In the genomic region with DNA sequence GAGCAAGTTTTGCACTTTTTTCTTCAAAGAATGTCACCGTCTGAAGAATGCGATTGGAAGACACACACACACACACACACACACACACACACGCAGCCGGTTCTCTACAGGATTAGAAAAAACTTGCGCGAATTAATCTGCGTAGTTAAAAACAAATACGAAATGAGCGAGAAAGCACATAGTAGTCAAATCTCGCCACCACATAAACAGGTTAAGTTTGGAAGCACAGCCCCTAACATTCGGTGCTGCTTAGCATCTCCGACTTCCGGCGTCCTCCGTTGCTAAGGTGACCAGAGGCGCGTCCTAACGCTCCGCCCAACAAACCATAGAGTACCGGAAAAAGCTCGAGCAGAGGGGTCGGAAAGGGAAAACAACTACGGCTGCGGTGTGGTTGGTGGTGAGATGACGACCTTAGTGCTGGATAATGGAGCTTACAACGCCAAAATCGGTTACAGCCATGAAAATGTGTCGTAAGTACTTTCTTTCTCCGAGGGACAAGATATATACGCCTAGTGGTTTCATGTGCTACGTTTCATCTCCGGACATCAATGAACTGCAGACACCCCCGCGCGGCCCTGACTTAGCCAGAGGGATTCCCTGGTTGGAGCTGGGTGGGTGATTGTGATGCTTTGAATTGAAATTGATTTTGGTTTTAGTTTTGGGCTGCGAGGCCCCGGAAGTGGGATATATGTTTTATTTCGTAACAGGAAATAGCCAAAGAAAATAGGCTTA, we compare ENCODE assay signal across 1 cellular context.
TF ChIP-seq lines count a peak whose summit lies in the region.

A gene (plus strand): TSS at position 366 of the 732 bp plus-strand sequence. CDS start 37 bp downstream, at position 403.

TF ChIP-seq in K562, 482 proteins besides CTCF, POLR2A, EP300 and RAD21 (continued from another document and continues in another):
- TF ChIP-seq, protein P1, sequence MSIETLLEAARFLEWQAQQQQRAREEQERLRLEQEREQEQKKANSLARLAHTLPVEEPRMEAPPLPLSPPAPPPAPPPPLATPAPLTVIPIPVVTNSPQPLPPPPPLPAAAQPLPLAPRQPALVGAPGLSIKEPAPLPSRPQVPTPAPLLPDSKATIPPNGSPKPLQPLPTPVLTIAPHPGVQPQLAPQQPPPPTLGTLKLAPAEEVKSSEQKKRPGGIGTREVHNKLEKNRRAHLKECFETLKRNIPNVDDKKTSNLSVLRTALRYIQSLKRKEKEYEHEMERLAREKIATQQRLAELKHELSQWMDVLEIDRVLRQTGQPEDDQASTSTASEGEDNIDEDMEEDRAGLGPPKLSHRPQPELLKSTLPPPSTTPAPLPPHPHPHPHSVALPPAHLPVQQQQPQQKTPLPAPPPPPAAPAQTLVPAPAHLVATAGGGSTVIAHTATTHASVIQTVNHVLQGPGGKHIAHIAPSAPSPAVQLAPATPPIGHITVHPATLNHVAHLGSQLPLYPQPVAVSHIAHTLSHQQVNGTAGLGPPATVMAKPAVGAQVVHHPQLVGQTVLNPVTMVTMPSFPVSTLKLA (conservative IDR thresholded peaks at IDR 0.05), result peak; percentile 89 to 94
- TF ChIP-seq LARP7 (IDR thresholded peaks at IDR 0.05) (no peak), CREM (IDR thresholded peaks at IDR 0.05; ENCODE audit: low read depth) (peak; percentile 84), ATF1 (CRISPR knock-in tag; IDR thresholded peaks at IDR 0.05) (no peak), ATF1 (tag; IDR thresholded peaks at IDR 0.05) (peak; percentile 86), CTBP1 (IDR thresholded peaks at IDR 0.05; ENCODE audit: borderline replicate concordance) (peak; percentile 31; the same call in 1 of the 2 replicates), CCAR2 (IDR thresholded peaks at IDR 0.05; ENCODE audit: low read depth, low read length) (no peak), TRIM24 (IDR thresholded peaks at IDR 0.05) (no peak), GABPB2 (CRISPR knock-in tag; conservative IDR thresholded peaks at IDR 0.05) (no peak), MAZ (CRISPR knock-in tag; conservative IDR thresholded peaks at IDR 0.05 in 1 of 2, IDR thresholded peaks at IDR 0.05 in 1 of 2) (0 out of 4 replicates have a peak, but pooled peaks of 1 of the 2 experiments have one; percentile 27), SNIP1 (IDR thresholded peaks at IDR 0.05; ENCODE audit: low read depth) (peak; percentile 81), MECOM (CRISPR knock-in tag; IDR thresholded peaks at IDR 0.05) (no peak), CBFA2T2 (conservative IDR thresholded peaks at IDR 0.05) (no peak), MBD2 (IDR thresholded peaks at IDR 0.05; ENCODE audit: borderline replicate concordance, low read depth) (peak; percentile 59), ELF1 (tag; IDR thresholded peaks at IDR 0.05) (peak; percentile 98), BRF1 (IDR thresholded peaks at IDR 0.05; ENCODE audit: borderline replicate concordance, extremely low read depth, insufficient read length) (no peak), ZBTB1 (CRISPR knock-in tag; IDR thresholded peaks at IDR 0.05; ENCODE audit: borderline replicate concordance, low read depth) (no peak), JUND (IDR thresholded peaks at IDR 0.05; ENCODE audit: borderline replicate concordance, low read depth, low read length) (peak; percentile 35; the same call in 1 of the 2 replicates), JUND (tag; IDR thresholded peaks at IDR 0.05; ENCODE audit: borderline replicate concordance, low read depth, low read length) (no peak; the same call in 2 of the 3 replicates), CBFB (CRISPR knock-in tag; IDR thresholded peaks at IDR 0.05) (0 out of 2 replicates have a peak, but pooled peaks have one; percentile 72), POLR2B (IDR thresholded peaks at IDR 0.05; ENCODE audit: low read depth, partially characterized antibody) (peak; percentile 79), XRCC3 (IDR thresholded peaks at IDR 0.05) (no peak), MTA3 (IDR thresholded peaks at IDR 0.05; ENCODE audit: borderline replicate concordance) (0 out of 2 replicates have a peak, but pooled peaks have one; percentile 35), BRCA1 (IDR thresholded peaks at IDR 0.05) (no peak), BRCA1 (CRISPR knock-in tag; IDR thresholded peaks at IDR 0.05) (no peak), TCFL5 (CRISPR knock-in tag; conservative IDR thresholded peaks at IDR 0.05) (no peak), MTA1 (IDR thresholded peaks at IDR 0.05; ENCODE audit: borderline replicate concordance) (no peak), SIN3A (IDR thresholded peaks at IDR 0.05; ENCODE audit: borderline replicate concordance in 2 of 2, control insufficient read depth in 1 of 2, low read depth in 2 of 2, low read length in 2 of 2) (peak; percentile 100), SAFB (IDR thresholded peaks at IDR 0.05; ENCODE audit: borderline replicate concordance, low read depth, low read length) (no peak), TEAD1 (CRISPR knock-in tag; IDR thresholded peaks at IDR 0.05) (0 out of 4 replicates have a peak, but pooled peaks have one; percentile 22 to 51), HCFC1 (IDR thresholded peaks at IDR 0.05; ENCODE audit: low read depth, low read length) (peak; percentile 79), SETDB1 (IDR thresholded peaks at IDR 0.05; ENCODE audit: low read length) (no peak), FOXJ3 (CRISPR knock-in tag; IDR thresholded peaks at IDR 0.05) (no peak), ZNF436 (CRISPR knock-in tag; IDR thresholded peaks at IDR 0.05) (no peak), CAMTA2 (CRISPR knock-in tag; conservative IDR thresholded peaks at IDR 0.05) (no peak), ZNF41 (CRISPR knock-in tag; conservative IDR thresholded peaks at IDR 0.05) (no peak)
- TF ChIP-seq, protein P2, sequence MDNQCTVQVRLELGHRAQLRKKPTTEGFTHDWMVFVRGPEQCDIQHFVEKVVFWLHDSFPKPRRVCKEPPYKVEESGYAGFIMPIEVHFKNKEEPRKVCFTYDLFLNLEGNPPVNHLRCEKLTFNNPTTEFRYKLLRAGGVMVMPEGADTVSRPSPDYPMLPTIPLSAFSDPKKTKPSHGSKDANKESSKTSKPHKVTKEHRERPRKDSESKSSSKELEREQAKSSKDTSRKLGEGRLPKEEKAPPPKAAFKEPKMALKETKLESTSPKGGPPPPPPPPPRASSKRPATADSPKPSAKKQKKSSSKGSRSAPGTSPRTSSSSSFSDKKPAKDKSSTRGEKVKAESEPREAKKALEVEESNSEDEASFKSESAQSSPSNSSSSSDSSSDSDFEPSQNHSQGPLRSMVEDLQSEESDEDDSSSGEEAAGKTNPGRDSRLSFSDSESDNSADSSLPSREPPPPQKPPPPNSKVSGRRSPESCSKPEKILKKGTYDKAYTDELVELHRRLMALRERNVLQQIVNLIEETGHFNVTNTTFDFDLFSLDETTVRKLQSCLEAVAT (IDR thresholded peaks at IDR 0.05), result peak in 1 of 2 experiments; percentile 47; a peak in 1 of 4 replicates
- TF ChIP-seq, protein P3, sequence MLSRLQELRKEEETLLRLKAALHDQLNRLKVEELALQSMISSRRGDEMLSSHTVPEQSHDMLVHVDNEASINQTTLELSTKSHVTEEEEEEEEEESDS (CRISPR knock-in tag; IDR thresholded peaks at IDR 0.05), result no peak
- TF ChIP-seq, protein P4, sequence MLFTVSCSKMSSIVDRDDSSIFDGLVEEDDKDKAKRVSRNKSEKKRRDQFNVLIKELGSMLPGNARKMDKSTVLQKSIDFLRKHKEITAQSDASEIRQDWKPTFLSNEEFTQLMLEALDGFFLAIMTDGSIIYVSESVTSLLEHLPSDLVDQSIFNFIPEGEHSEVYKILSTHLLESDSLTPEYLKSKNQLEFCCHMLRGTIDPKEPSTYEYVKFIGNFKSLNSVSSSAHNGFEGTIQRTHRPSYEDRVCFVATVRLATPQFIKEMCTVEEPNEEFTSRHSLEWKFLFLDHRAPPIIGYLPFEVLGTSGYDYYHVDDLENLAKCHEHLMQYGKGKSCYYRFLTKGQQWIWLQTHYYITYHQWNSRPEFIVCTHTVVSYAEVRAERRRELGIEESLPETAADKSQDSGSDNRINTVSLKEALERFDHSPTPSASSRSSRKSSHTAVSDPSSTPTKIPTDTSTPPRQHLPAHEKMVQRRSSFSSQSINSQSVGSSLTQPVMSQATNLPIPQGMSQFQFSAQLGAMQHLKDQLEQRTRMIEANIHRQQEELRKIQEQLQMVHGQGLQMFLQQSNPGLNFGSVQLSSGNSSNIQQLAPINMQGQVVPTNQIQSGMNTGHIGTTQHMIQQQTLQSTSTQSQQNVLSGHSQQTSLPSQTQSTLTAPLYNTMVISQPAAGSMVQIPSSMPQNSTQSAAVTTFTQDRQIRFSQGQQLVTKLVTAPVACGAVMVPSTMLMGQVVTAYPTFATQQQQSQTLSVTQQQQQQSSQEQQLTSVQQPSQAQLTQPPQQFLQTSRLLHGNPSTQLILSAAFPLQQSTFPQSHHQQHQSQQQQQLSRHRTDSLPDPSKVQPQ (CRISPR knock-in tag; IDR thresholded peaks at IDR 0.05; ENCODE audit: borderline replicate concordance), result no peak
- TF ChIP-seq, protein P5, sequence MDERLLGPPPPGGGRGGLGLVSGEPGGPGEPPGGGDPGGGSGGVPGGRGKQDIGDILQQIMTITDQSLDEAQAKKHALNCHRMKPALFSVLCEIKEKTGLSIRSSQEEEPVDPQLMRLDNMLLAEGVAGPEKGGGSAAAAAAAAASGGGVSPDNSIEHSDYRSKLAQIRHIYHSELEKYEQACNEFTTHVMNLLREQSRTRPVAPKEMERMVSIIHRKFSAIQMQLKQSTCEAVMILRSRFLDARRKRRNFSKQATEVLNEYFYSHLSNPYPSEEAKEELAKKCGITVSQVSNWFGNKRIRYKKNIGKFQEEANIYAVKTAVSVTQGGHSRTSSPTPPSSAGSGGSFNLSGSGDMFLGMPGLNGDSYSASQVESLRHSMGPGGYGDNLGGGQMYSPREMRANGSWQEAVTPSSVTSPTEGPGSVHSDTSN (CRISPR knock-in tag; IDR thresholded peaks at IDR 0.05; ENCODE audit: low read depth), result no peak
- TF ChIP-seq, protein P5 (tag; conservative IDR thresholded peaks at IDR 0.05; ENCODE audit: low read depth), result no peak
- TF ChIP-seq, protein P6, sequence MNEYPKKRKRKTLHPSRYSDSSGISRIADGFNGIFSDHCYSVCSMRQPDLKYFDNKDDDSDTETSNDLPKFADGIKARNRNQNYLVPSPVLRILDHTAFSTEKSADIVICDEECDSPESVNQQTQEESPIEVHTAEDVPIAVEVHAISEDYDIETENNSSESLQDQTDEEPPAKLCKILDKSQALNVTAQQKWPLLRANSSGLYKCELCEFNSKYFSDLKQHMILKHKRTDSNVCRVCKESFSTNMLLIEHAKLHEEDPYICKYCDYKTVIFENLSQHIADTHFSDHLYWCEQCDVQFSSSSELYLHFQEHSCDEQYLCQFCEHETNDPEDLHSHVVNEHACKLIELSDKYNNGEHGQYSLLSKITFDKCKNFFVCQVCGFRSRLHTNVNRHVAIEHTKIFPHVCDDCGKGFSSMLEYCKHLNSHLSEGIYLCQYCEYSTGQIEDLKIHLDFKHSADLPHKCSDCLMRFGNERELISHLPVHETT (CRISPR knock-in tag; conservative IDR thresholded peaks at IDR 0.05 in 1 of 2, IDR thresholded peaks at IDR 0.05 in 1 of 2), result 0 out of 4 replicates have a peak, but pooled peaks of 1 of the 2 experiments have one; percentile 13
- TF ChIP-seq, protein P7, sequence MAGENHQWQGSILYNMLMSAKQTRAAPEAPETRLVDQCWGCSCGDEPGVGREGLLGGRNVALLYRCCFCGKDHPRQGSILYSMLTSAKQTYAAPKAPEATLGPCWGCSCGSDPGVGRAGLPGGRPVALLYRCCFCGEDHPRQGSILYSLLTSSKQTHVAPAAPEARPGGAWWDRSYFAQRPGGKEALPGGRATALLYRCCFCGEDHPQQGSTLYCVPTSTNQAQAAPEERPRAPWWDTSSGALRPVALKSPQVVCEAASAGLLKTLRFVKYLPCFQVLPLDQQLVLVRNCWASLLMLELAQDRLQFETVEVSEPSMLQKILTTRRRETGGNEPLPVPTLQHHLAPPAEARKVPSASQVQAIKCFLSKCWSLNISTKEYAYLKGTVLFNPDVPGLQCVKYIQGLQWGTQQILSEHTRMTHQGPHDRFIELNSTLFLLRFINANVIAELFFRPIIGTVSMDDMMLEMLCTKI (IDR thresholded peaks at IDR 0.05; ENCODE audit: partially characterized antibody), result no peak
- TF ChIP-seq, protein P8, sequence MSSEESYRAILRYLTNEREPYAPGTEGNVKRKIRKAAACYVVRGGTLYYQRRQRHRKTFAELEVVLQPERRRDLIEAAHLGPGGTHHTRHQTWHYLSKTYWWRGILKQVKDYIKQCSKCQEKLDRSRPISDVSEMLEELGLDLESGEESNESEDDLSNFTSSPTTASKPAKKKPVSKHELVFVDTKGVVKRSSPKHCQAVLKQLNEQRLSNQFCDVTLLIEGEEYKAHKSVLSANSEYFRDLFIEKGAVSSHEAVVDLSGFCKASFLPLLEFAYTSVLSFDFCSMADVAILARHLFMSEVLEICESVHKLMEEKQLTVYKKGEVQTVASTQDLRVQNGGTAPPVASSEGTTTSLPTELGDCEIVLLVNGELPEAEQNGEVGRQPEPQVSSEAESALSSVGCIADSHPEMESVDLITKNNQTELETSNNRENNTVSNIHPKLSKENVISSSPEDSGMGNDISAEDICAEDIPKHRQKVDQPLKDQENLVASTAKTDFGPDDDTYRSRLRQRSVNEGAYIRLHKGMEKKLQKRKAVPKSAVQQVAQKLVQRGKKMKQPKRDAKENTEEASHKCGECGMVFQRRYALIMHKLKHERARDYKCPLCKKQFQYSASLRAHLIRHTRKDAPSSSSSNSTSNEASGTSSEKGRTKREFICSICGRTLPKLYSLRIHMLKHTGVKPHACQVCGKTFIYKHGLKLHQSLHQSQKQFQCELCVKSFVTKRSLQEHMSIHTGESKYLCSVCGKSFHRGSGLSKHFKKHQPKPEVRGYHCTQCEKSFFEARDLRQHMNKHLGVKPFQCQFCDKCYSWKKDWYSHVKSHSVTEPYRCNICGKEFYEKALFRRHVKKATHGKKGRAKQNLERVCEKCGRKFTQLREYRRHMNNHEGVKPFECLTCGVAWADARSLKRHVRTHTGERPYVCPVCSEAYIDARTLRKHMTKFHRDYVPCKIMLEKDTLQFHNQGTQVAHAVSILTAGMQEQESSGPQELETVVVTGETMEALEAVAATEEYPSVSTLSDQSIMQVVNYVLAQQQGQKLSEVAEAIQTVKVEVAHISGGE (CRISPR knock-in tag; IDR thresholded peaks at IDR 0.05), result peak in 1 of 3 experiments; percentile 42; a peak in 1 of 6 replicates
- TF ChIP-seq, protein P9, sequence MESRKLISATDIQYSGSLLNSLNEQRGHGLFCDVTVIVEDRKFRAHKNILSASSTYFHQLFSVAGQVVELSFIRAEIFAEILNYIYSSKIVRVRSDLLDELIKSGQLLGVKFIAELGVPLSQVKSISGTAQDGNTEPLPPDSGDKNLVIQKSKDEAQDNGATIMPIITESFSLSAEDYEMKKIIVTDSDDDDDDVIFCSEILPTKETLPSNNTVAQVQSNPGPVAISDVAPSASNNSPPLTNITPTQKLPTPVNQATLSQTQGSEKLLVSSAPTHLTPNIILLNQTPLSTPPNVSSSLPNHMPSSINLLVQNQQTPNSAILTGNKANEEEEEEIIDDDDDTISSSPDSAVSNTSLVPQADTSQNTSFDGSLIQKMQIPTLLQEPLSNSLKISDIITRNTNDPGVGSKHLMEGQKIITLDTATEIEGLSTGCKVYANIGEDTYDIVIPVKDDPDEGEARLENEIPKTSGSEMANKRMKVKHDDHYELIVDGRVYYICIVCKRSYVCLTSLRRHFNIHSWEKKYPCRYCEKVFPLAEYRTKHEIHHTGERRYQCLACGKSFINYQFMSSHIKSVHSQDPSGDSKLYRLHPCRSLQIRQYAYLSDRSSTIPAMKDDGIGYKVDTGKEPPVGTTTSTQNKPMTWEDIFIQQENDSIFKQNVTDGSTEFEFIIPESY (CRISPR knock-in tag; IDR thresholded peaks at IDR 0.05), result no peak
